Comparison of ENCODE assay signal across 7 cellular contexts in genomic region chr11:47271961-47272661, GRCh38. TPM values are rescaled to one million over a fixed set of nuclear protein-coding genes. Genes with fewer than 3 reads are reported as not detected.
DNase-seq lines count a peak whose midpoint lies in the region; ATAC-seq, FAIRE-seq and TF ChIP-seq lines count a peak whose summit lies in the region.

No MANE protein-coding gene starts in this region.

- TF ChIP-seq CTCF in GM13976 (IDR thresholded peaks at IDR 0.05; ENCODE audit: borderline replicate concordance, control extremely low read depth, extremely low read depth, insufficient read depth, missing control alignments), result no peak
- TF ChIP-seq CTCF in pancreas (IDR thresholded peaks at IDR 0.05), result no peak
- TF ChIP-seq CTCF in brain microvascular endothelial cell (IDR thresholded peaks at IDR 0.05; ENCODE audit: low read depth, low read length, missing control alignments), result no peak

- no peak for FAIRE-seq in pancreas (lab: Jason Lieb, UNC)

- H3K27ac Mint-ChIP-seq in activated naive CD8-positive, alpha-beta T cell treated with anti-CD3 and anti-CD28 coated beads, Interleukin-2, amount 50 U/mL, for 24 hours, result peak overlapping the region; percentile 86

- DNase-seq in GM13976 (ENCODE audit: low spot score), result peak; percentile 44
- peak; percentile 44 for DNase-seq in NCI-H146 treated with DMSO at 0.1 percent for 48 hours (lab: John Stamatoyannopoulos, UW; ENCODE audit: unreplicated experiment)
- no peak for DNase-seq in activated naive CD8-positive, alpha-beta T cell treated with anti-CD3 and anti-CD28 coated beads, Interleukin-2, amount 50 U/mL, for 24 hours
- peak in 4 of 6 donors; percentile 35 to 61 (median 58) for DNase-seq in pancreas
- DNase-seq in brain microvascular endothelial cell, result no peak
- no peak for DNase-seq in UCSD-AML1 (lab: John Stamatoyannopoulos, UW; ENCODE audit: unreplicated experiment)

- in situ Hi-C loops in GM13976 (cut with MboI; ENCODE audit: low sequenced_read_pairs, unreplicated experiment), result no loop called here
- in situ Hi-C loops in brain microvascular endothelial cell (cut with HindIII; ENCODE audit: low pct_ligation_motif_present, low sequenced_read_pairs), result no loop called here

- intact Hi-C loops in pancreas (cut with DNase I), result no loop called here

- H3K27ac ChIP-seq in pancreas (peak overlapping the region in 1 of 4 donors; percentile 10), brain microvascular endothelial cell (no peak overlapping the region)

- no peaks in the 10 kb centered on the region for H3K9me3 ChIP-seq in pancreas

- H3K4me3 Mint-ChIP-seq in activated naive CD8-positive, alpha-beta T cell treated with anti-CD3 and anti-CD28 coated beads, Interleukin-2, amount 50 U/mL, for 24 hours, result peak overlapping the region; percentile 86

- WGBS in pancreas, 2 donors, result 42% methylated on average over 11 of the region's 11 CpGs

- peaks cover 13 to 15% (median 14%) of the 10 kb centered on the region in 3 donors for H3K4me1 ChIP-seq in pancreas

- no peaks in the 10 kb centered on the region for H3K9me3 Mint-ChIP-seq in activated naive CD8-positive, alpha-beta T cell treated with anti-CD3 and anti-CD28 coated beads, Interleukin-2, amount 50 U/mL, for 24 hours

- H3K4me3 ChIP-seq in pancreas (no peak overlapping the region), brain microvascular endothelial cell (ENCODE audit: low read depth, low read length) (no peak overlapping the region)

- H3K27me3 ChIP-seq in pancreas, result no peaks in the 10 kb centered on the region
- no peaks in the 10 kb centered on the region for H3K27me3 ChIP-seq in brain microvascular endothelial cell (replicated peaks)

- H3K36me3 ChIP-seq in pancreas, result peaks cover 0 to 29% (median 20%) of the 10 kb centered on the region in 3 donors
- peaks cover 28% of the 10 kb centered on the region for H3K36me3 ChIP-seq in brain microvascular endothelial cell (replicated peaks)

- peaks cover 26% of the 10 kb centered on the region for H3K36me3 Mint-ChIP-seq in activated naive CD8-positive, alpha-beta T cell treated with anti-CD3 and anti-CD28 coated beads, Interleukin-2, amount 50 U/mL, for 24 hours (ENCODE audit: low read depth)

- peaks cover 48% of the 10 kb centered on the region for H3K4me1 Mint-ChIP-seq in activated naive CD8-positive, alpha-beta T cell treated with anti-CD3 and anti-CD28 coated beads, Interleukin-2, amount 50 U/mL, for 24 hours

- ATAC-seq in activated naive CD8-positive, alpha-beta T cell treated with anti-CD3 and anti-CD28 coated beads, Interleukin-2, amount 50 U/mL, for 24 hours, result no peak
- ATAC-seq in pancreas (peak in 3 of 4 donors; percentile 22 to 31 (median 27)), HG03442 (IDR thresholded peaks at IDR 0.05; ENCODE audit: unreplicated experiment) (no peak)

- H3K27me3 Mint-ChIP-seq in activated naive CD8-positive, alpha-beta T cell treated with anti-CD3 and anti-CD28 coated beads, Interleukin-2, amount 50 U/mL, for 24 hours, result no peaks in the 10 kb centered on the region

RNA-seq across cellular contexts. Expression of gene MADD, which starts 2.2 kb away (rescaled TPM):
- 10 to 100 TPM; 15.0 to 36.9 (median 20.0) TPM for total RNA-seq in pancreas
- 10 to 100 TPM; 22.0 to 35.5 TPM for polyA plus RNA-seq in pancreas

RNA-seq across cellular contexts. Expression of gene NR1H3, which starts 14.3 kb away (rescaled TPM):
- 10 to 100 TPM in 5 of 6 donors, 1 to 10 TPM in 1; 8.9 to 24.0 (median 15.2) TPM for total RNA-seq in pancreas
- polyA plus RNA-seq in pancreas, result 10 to 100 TPM; 54.9 to 60.0 TPM

RNA-seq across cellular contexts. Expression of gene ACP2, which starts 23.5 kb away (rescaled TPM):
- total RNA-seq in pancreas, result 10 to 100 TPM; 22.5 to 38.1 (median 29.7) TPM
- polyA plus RNA-seq in pancreas, result 10 to 100 TPM; 40.4 to 53.6 TPM

RNA-seq across cellular contexts. Expression of gene DDB2, which starts 57.3 kb away (rescaled TPM):
- 10 to 100 TPM in 5 of 6 donors, 1 to 10 TPM in 1; 10.0 to 46.2 (median 20.0) TPM for total RNA-seq in pancreas
- polyA plus RNA-seq in pancreas, result 10 to 100 TPM; 31.2 to 45.9 TPM

Comparison
In these comparisons a context has a peak if more than half of its experiments do, and no peak if none do; other contexts are left out.
1. DNase-seq: peak in GM13976 (single experiment), NCI-H146 treated with DMSO at 0.1 percent for 48 hours (single experiment) and pancreas (4 of 6); none in activated naive CD8-positive, alpha-beta T cell treated with anti-CD3 and anti-CD28 coated beads, Interleukin-2, amount 50 U/mL, for 24 hours (single experiment), brain microvascular endothelial cell (single experiment) and UCSD-AML1 (single experiment).
2. ATAC-seq: peak in pancreas (3 of 4); none in activated naive CD8-positive, alpha-beta T cell treated with anti-CD3 and anti-CD28 coated beads, Interleukin-2, amount 50 U/mL, for 24 hours (single experiment) and HG03442 (single experiment).